In genomic region chr22:45775569-45776312, GRCh38 we compare ENCODE assay signal across 12 cellular contexts.
DNase-seq lines count a peak whose midpoint lies in the region; ATAC-seq, FAIRE-seq and TF ChIP-seq lines count a peak whose summit lies in the region.
"Had no signal": no experiment of that assay in that cellular context is flagged by ENCODE, and none has a peak within 500 bp of the region (broad histone marks: within the 10 kb centered on the region; RNA-seq: fewer than 3 reads in every experiment).

No MANE protein-coding gene starts in this region.

- POLR2A ChIA-PET in GM12878 (lab: Charles Lee): no interaction called here

- H3F3A ChIP-seq in smooth muscle cell (ENCODE audit: low read depth): no peaks in the 10 kb centered on the region

- no peak for TF ChIP-seq RAD21 in GM12878 (IDR thresholded peaks at IDR 0.05; ENCODE audit: insufficient read depth, low read depth, low read length)

- H3K27ac ChIP-seq in GM12878 (ENCODE audit: control insufficient read depth, insufficient read depth): peak overlapping the region; percentile 100
- no peak overlapping the region for H3K27ac ChIP-seq in smooth muscle cell (ENCODE audit: low read depth)
- H3K27ac ChIP-seq: prostate gland had no signal

- H3K36me3 ChIP-seq in GM12878 (ENCODE audit: control insufficient read depth in 2 of 2, insufficient read depth in 2 of 2, low read length in 1 of 2): peaks cover 2 to 10% of the 10 kb centered on the region in 2 experiments
- no peaks in the 10 kb centered on the region for H3K36me3 ChIP-seq in smooth muscle cell (ENCODE audit: low read depth)
- H3K36me3 ChIP-seq: prostate gland had no signal

- DNase-seq in GM12878 (ENCODE audit: low read depth, low spot score) (peak; percentile 72), KG1 (lab: John Stamatoyannopoulos, UW) (no peak), smooth muscle cell (lab: John Stamatoyannopoulos, UW; ENCODE audit: unreplicated experiment) (no peak), cerebellum (ENCODE audit: low spot score) (no peak)
- DNase-seq: GOT3 had no signal

- TF ChIP-seq POLR2A in GM12878 (IDR thresholded peaks at IDR 0.05; ENCODE audit: low read depth, low read length): peak; percentile 53

- H3K9ac ChIP-seq in GM12878 (ENCODE audit: control insufficient read depth, insufficient read depth, low read length) (peak overlapping the region; percentile 90), smooth muscle cell (ENCODE audit: low read depth) (no peak overlapping the region)

- FAIRE-seq in GM12878 (lab: Jason Lieb, UNC): peak; percentile 59
- FAIRE-seq: endometrium had no signal

- H3K79me2 ChIP-seq in GM12878 (ENCODE audit: control insufficient read depth, insufficient read depth, low read length) (peaks cover 41% of the 10 kb centered on the region), smooth muscle cell (ENCODE audit: low read depth) (peaks cover 32% of the 10 kb centered on the region)

- H3K4me1 ChIP-seq in GM12878 (ENCODE audit: control insufficient read depth, insufficient read depth, low read length): peaks cover 62% of the 10 kb centered on the region
- no peaks in the 10 kb centered on the region for H3K4me1 ChIP-seq in smooth muscle cell (ENCODE audit: low read depth)
- H3K4me1 ChIP-seq: prostate gland had no signal

- peak overlapping the region; percentile 95 for H3K4me2 ChIP-seq in GM12878 (ENCODE audit: control insufficient read depth, insufficient read depth)
- H3K4me2 ChIP-seq in smooth muscle cell: no peak overlapping the region

- TSS peak; percentile 34 for BruUV-seq in GM12878 (replicated peaks; lab: Mats Ljungman, UMichigan)

- no peak overlapping the region for H3K4me3 ChIP-seq in GM12878
- H3K4me3 ChIP-seq in smooth muscle cell: no peak overlapping the region
- H3K4me3 ChIP-seq: prostate gland had no signal

- SMC1A ChIA-PET in GM12878 (lab: Charles Lee; ENCODE audit: uncharacterized antibody, unreplicated experiment): interaction anchor here (1.7 kb wide), 1 partner anchor 91 kb away, joined by 4 read pairs; no protein-coding TSS in a partner anchor

- peak; percentile 94 to 96 for TF ChIP-seq EP300 in GM12878 (IDR thresholded peaks at IDR 0.05; ENCODE audit: borderline replicate concordance in 1 of 2, control insufficient read depth in 1 of 2, low read depth in 2 of 2, low read length in 2 of 2)

- H4K20me1 ChIP-seq in GM12878 (ENCODE audit: control insufficient read depth, insufficient read depth) (no peaks in the 10 kb centered on the region), smooth muscle cell (ENCODE audit: low read depth) (peaks cover 74% of the 10 kb centered on the region)

- intact Hi-C loops in GM12878 (cut with micrococcal nuclease; ENCODE audit: unreplicated experiment): loop anchor here (5.0 kb wide), 1 partner anchor 103 kb away; the partner anchor contains the start of gene ATXN10

- H3K27me3 ChIP-seq in GM12878 (replicated peaks in 1 of 2; ENCODE audit: control insufficient read depth in 2 of 2, insufficient read depth in 2 of 2, low read length in 1 of 2): no peaks in the 10 kb centered on the region
- no peaks in the 10 kb centered on the region for H3K27me3 ChIP-seq in smooth muscle cell (ENCODE audit: low read depth)

- RAD21 ChIA-PET in GM12878 (lab: Charles Lee; ENCODE audit: unreplicated experiment): no interaction called here

- CTCF ChIA-PET in GM12878 (lab: Yijun Ruan, JAX): no interaction called here

- TF ChIP-seq CTCF in GM12878 (IDR thresholded peaks at IDR 0.05 in 2 of 3, conservative IDR thresholded peaks at IDR 0.05 in 1 of 3; ENCODE audit: control insufficient read depth in 2 of 3, extremely low read depth in 1 of 3, insufficient read depth in 1 of 3, low read depth in 3 of 3, low read length in 3 of 3) (no peak), smooth muscle cell (IDR thresholded peaks at IDR 0.05; ENCODE audit: borderline replicate concordance, insufficient read depth, poor library complexity, severe bottlenecking) (no peak)

- peak; percentile 78 for ATAC-seq in GM18520 (IDR thresholded peaks at IDR 0.05; ENCODE audit: unreplicated experiment)
- peak; percentile 77 for ATAC-seq in GM21528 (IDR thresholded peaks at IDR 0.05; ENCODE audit: low FRiP score, unreplicated experiment)
- ATAC-seq in HG03354 (IDR thresholded peaks at IDR 0.05; ENCODE audit: poor library complexity, severe bottlenecking, unreplicated experiment): peak; percentile 74
- peak; percentile 87 for ATAC-seq in GM12878
- no peak for ATAC-seq in GM18873 (IDR thresholded peaks at IDR 0.05; ENCODE audit: low FRiP score, unreplicated experiment)
- ATAC-seq: activated CD4-positive, CD25-positive, alpha-beta regulatory T cell treated with anti-CD3 and anti-CD28 coated beads, Interleukin-2, amount 50 U/mL, for 24 hours had no signal

- in situ Hi-C loops in GM12878 (cut with MboI): no loop called here

- H2AFZ ChIP-seq in GM12878 (ENCODE audit: control insufficient read depth, low read depth, low read length) (peak overlapping the region; percentile 59), smooth muscle cell (ENCODE audit: low read depth) (no peak overlapping the region)

- H3K9me3 ChIP-seq in GM12878 (replicated peaks; ENCODE audit: control insufficient read depth, insufficient read depth, low read length) (no peaks in the 10 kb centered on the region; the same call in 1 of the 3 replicates), smooth muscle cell (replicated peaks; ENCODE audit: low read depth) (no peaks in the 10 kb centered on the region)
- H3K9me3 ChIP-seq: prostate gland had no signal

- 5% methylated on average over 14 of the region's 14 CpGs for WGBS in GM12878 (ENCODE audit: insufficient coverage, insufficient replicate concordance, low lambda C conversion rate, missing lambda C conversion rate)
- WGBS in smooth muscle cell (ENCODE audit: low lambda C conversion rate): 94% methylated on average over 14 of the region's 14 CpGs

TF ChIP-seq in GM12878, 131 proteins besides CTCF, POLR2A, EP300 and RAD21 (continues in another document):
- TF ChIP-seq NR2F1 (conservative IDR thresholded peaks at IDR 0.05): peak; percentile 96
- 0 out of 2 replicates have a peak, but pooled peaks have one; percentile 12 for TF ChIP-seq IRF4 (IDR thresholded peaks at IDR 0.05; ENCODE audit: low read depth, low read length)
- TF ChIP-seq, protein P1, sequence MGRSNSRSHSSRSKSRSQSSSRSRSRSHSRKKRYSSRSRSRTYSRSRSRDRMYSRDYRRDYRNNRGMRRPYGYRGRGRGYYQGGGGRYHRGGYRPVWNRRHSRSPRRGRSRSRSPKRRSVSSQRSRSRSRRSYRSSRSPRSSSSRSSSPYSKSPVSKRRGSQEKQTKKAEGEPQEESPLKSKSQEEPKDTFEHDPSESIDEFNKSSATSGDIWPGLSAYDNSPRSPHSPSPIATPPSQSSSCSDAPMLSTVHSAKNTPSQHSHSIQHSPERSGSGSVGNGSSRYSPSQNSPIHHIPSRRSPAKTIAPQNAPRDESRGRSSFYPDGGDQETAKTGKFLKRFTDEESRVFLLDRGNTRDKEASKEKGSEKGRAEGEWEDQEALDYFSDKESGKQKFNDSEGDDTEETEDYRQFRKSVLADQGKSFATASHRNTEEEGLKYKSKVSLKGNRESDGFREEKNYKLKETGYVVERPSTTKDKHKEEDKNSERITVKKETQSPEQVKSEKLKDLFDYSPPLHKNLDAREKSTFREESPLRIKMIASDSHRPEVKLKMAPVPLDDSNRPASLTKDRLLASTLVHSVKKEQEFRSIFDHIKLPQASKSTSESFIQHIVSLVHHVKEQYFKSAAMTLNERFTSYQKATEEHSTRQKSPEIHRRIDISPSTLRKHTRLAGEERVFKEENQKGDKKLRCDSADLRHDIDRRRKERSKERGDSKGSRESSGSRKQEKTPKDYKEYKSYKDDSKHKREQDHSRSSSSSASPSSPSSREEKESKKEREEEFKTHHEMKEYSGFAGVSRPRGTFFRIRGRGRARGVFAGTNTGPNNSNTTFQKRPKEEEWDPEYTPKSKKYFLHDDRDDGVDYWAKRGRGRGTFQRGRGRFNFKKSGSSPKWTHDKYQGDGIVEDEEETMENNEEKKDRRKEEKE (IDR thresholded peaks at IDR 0.05): no peak
- TF ChIP-seq CBX3 (IDR thresholded peaks at IDR 0.05; ENCODE audit: borderline replicate concordance, low read depth): no peak
- TF ChIP-seq ZNF274 (IDR thresholded peaks at IDR 0.05; ENCODE audit: insufficient read depth, insufficient read length): no peak
- no peak for TF ChIP-seq SMC3 (IDR thresholded peaks at IDR 0.05; ENCODE audit: borderline replicate concordance, low read length)
- no peak for TF ChIP-seq RFX5 (IDR thresholded peaks at IDR 0.05; ENCODE audit: low read depth, low read length)
- TF ChIP-seq KAT2A (conservative IDR thresholded peaks at IDR 0.05; ENCODE audit: control insufficient read depth, low read depth, low read length): no peak
- peak; percentile 89 for TF ChIP-seq ZBED1 (IDR thresholded peaks at IDR 0.05; ENCODE audit: borderline replicate concordance)
- TF ChIP-seq SUPT20H (IDR thresholded peaks at IDR 0.05; ENCODE audit: borderline replicate concordance, control insufficient read depth, low read depth, low read length): no peak
- TF ChIP-seq CBX5 (IDR thresholded peaks at IDR 0.05; ENCODE audit: low read depth): no peak
- TF ChIP-seq RCOR1 (conservative IDR thresholded peaks at IDR 0.05; ENCODE audit: low read depth, low read length): no peak; the same call in 1 of the 2 replicates
- no peak for TF ChIP-seq TCF12 (IDR thresholded peaks at IDR 0.05; ENCODE audit: low read depth, low read length)
- no peak for TF ChIP-seq BRCA1 (IDR thresholded peaks at IDR 0.05; ENCODE audit: low read depth, low read length)
- TF ChIP-seq ZSCAN29 (IDR thresholded peaks at IDR 0.05): 0 out of 2 replicates have a peak, but pooled peaks have one; percentile 17
- peak; percentile 84 for TF ChIP-seq MEF2B (IDR thresholded peaks at IDR 0.05; ENCODE audit: partially characterized antibody, poor library complexity, severe bottlenecking)
- no peak for TF ChIP-seq WRNIP1 (IDR thresholded peaks at IDR 0.05; ENCODE audit: borderline replicate concordance, low read depth, low read length)
- no peak for TF ChIP-seq MTA3 (IDR thresholded peaks at IDR 0.05; ENCODE audit: borderline replicate concordance, low read length)
- TF ChIP-seq NFIC (IDR thresholded peaks at IDR 0.05; ENCODE audit: low read depth, low read length): peak; percentile 89
- peak; percentile 8; the same call in 1 of the 2 replicates for TF ChIP-seq PAX5 (IDR thresholded peaks at IDR 0.05; ENCODE audit: borderline replicate concordance, low read depth, low read length)
- TF ChIP-seq POLR2AphosphoS5 (IDR thresholded peaks at IDR 0.05; ENCODE audit: low read length): peak; percentile 51
- TF ChIP-seq HCFC1 (IDR thresholded peaks at IDR 0.05; ENCODE audit: low read length): no peak
